Comparison of ENCODE assay signal across 20 cellular contexts in genomic region chr18:50906843-50907242, GRCh38. TPM values are rescaled to one million over a fixed set of nuclear protein-coding genes. Genes with fewer than 3 reads are reported as not detected.
DNase-seq lines count a peak whose midpoint lies in the region; ATAC-seq, FAIRE-seq and TF ChIP-seq lines count a peak whose summit lies in the region.
"Had no signal": no experiment of that assay in that cellular context is flagged by ENCODE, and none has a peak within 500 bp of the region (broad histone marks: within the 10 kb centered on the region; RNA-seq: fewer than 3 reads in every experiment).

No MANE protein-coding gene starts in this region.

- no peak for TF ChIP-seq RAD21 in HepG2 (CRISPR knock-in tag; IDR thresholded peaks at IDR 0.05)

- TF ChIP-seq POLR2A in HepG2 (IDR thresholded peaks at IDR 0.05; ENCODE audit: insufficient read depth in 1 of 2, low read depth in 2 of 2, low read length in 2 of 2) (no peak), right lobe of liver (IDR thresholded peaks at IDR 0.05) (no peak)

- H3K9me3 ChIP-seq in HepG2 (ENCODE audit: low read length): no peaks in the 10 kb centered on the region
- no peaks in the 10 kb centered on the region for H3K9me3 ChIP-seq in right lobe of liver
- H3K9me3 ChIP-seq in endodermal cell (ENCODE audit: control insufficient read depth, low read length): peaks cover 44% of the 10 kb centered on the region
- H3K9me3 ChIP-seq: Caco-2 had no signal

- H3K27me3 ChIP-seq in HepG2 (ENCODE audit: control insufficient read depth in 1 of 2, insufficient read depth in 2 of 2, low read length in 2 of 2) (no peaks in the 10 kb centered on the region), right lobe of liver (no peaks in the 10 kb centered on the region), endodermal cell (ENCODE audit: control insufficient read depth, insufficient read depth, low read length, poor library complexity, severe bottlenecking) (no peaks in the 10 kb centered on the region)
- H3K27me3 ChIP-seq: BLaER1 treated with 17β-estradiol and CSF1 and Interleukin-3, amounts not matched to agents 10 nM and 100 nM had no signal

- ATAC-seq in activated T-cell treated with anti-CD3 and anti-CD28 coated beads, Interleukin-2, amount 50 U/mL, for 4 hours: no peak
- ATAC-seq in HepG2: no peak
- ATAC-seq in right lobe of liver: no peak
- ATAC-seq: A549; CD8-positive, alpha-beta T cell had no signal

- H3K4me3 ChIP-seq in HepG2 (replicated peaks in 1 of 3; ENCODE audit: insufficient read depth in 1 of 3, low read depth in 2 of 3, low read length in 3 of 3) (no peak overlapping the region), right lobe of liver (no peak overlapping the region), endodermal cell (ENCODE audit: low read length) (peak overlapping the region; percentile 51)
- H3K4me3 ChIP-seq: A549; BLaER1 treated with 17β-estradiol and CSF1 and Interleukin-3, amounts not matched to agents 10 nM and 100 nM had no signal

- peaks cover 93% of the 10 kb centered on the region for H3K36me3 Mint-ChIP-seq in activated T-cell treated with anti-CD3 and anti-CD28 coated beads, Interleukin-2, amount 50 U/mL, for 24 hours (ENCODE audit: low read depth)
- H3K36me3 Mint-ChIP-seq in activated T-cell treated with anti-CD3 and anti-CD28 coated beads, Interleukin-2, amount 50 U/mL, for 4 hours (ENCODE audit: insufficient read depth): peaks cover 56% of the 10 kb centered on the region
- H3K36me3 Mint-ChIP-seq in endodermal cell (ENCODE audit: low read depth): peaks cover 73% of the 10 kb centered on the region

- H3K9ac ChIP-seq in HepG2 (ENCODE audit: insufficient read depth, low read depth, low read length) (no peak overlapping the region), endodermal cell (ENCODE audit: extremely low read depth, low read length, poor library complexity, severe bottlenecking) (no peak overlapping the region)
- H3K9ac ChIP-seq: BLaER1 treated with 17β-estradiol and CSF1 and Interleukin-3, amounts not matched to agents 10 nM and 100 nM had no signal

- peaks cover 8% of the 10 kb centered on the region; the same call in 1 of the 2 replicates for H4K20me1 ChIP-seq in HepG2 (ENCODE audit: insufficient read depth, low read length)

- CTCF ChIA-PET in HepG2 (lab: Yijun Ruan, JAX; ENCODE audit: low intra/inter-chr PET ratio, low total read pairs): no interaction called here

- H3K36me3 ChIP-seq in HepG2 (replicated peaks in 1 of 2; ENCODE audit: control insufficient read depth in 1 of 2, insufficient read depth in 2 of 2, low read length in 2 of 2): peaks cover 1 to 14% of the 10 kb centered on the region in 2 experiments; a peak in 2 of 5 replicates
- peaks cover 0 to 4% (median 0%) of the 10 kb centered on the region in 4 donors for H3K36me3 ChIP-seq in right lobe of liver
- H3K36me3 ChIP-seq in endodermal cell (ENCODE audit: control insufficient read depth, insufficient read depth, low read length): peaks cover 95% of the 10 kb centered on the region

- no peak overlapping the region for H3K4me2 ChIP-seq in HepG2 (ENCODE audit: low read depth, low read length)
- H3K4me2 ChIP-seq: A549; BLaER1 treated with 17β-estradiol and CSF1 and Interleukin-3, amounts not matched to agents 10 nM and 100 nM had no signal

- DNase-seq in activated T-cell treated with anti-CD3 and anti-CD28 coated beads, Interleukin-2, amount 50 U/mL, for 24 hours: no peak
- no peak for DNase-seq in activated T-cell treated with anti-CD3 and anti-CD28 coated beads, Interleukin-2, amount 50 U/mL, for 4 hours
- DNase-seq in HepG2 (ENCODE audit: low spot score) (no peak), right lobe of liver (no peak), endodermal cell (no peak)
- no peak for DNase-seq in effector CD8-positive, alpha-beta T cell (lab: John Stamatoyannopoulos, UW)
- DNase-seq: AML-193; Caco-2; Calu3; CD4-positive, alpha-beta T cell; CD8-positive, alpha-beta T cell; DMS79 treated with DMSO at 0.1 percent for 48 hours; GF-D8 had no signal

- POLR2A ChIA-PET in HepG2 (lab: Yijun Ruan, JAX): no interaction called here

- H3K9me3 Mint-ChIP-seq in activated T-cell treated with anti-CD3 and anti-CD28 coated beads, Interleukin-2, amount 50 U/mL, for 24 hours: no peaks in the 10 kb centered on the region
- peaks cover 5% of the 10 kb centered on the region for H3K9me3 Mint-ChIP-seq in activated T-cell treated with anti-CD3 and anti-CD28 coated beads, Interleukin-2, amount 50 U/mL, for 4 hours
- peaks cover 25% of the 10 kb centered on the region for H3K9me3 Mint-ChIP-seq in endodermal cell
- H3K9me3 Mint-ChIP-seq: CD4-positive, alpha-beta T cell had no signal

- intact Hi-C loops in HepG2 (cut with micrococcal nuclease; ENCODE audit: unreplicated experiment) (no loop called here), right lobe of liver (cut with DNase I) (no loop called here)

- TF ChIP-seq EP300 in HepG2 (IDR thresholded peaks at IDR 0.05; ENCODE audit: low read depth in 2 of 2, low read length in 2 of 2) (no peak), HepG2 (CRISPR knock-in tag; IDR thresholded peaks at IDR 0.05; ENCODE audit: borderline replicate concordance) (no peak)

- 98% methylated on average over 2 of the region's 2 CpGs for WGBS in HepG2 (ENCODE audit: low lambda C conversion rate)
- 91% methylated on average over 2 of the region's 2 CpGs for WGBS in right lobe of liver (ENCODE audit: insufficient coverage, low coverage, low lambda C conversion rate, missing lambda C conversion rate)
- 97 to 100% methylated on average over 2 of the region's 2 CpGs for WGBS in endodermal cell (ENCODE audit: insufficient coverage in 1 of 2, insufficient read length in 1 of 2), 2 experiments

- TF ChIP-seq CTCF in HepG2 (CRISPR knock-in tag; IDR thresholded peaks at IDR 0.05) (no peak), right lobe of liver (IDR thresholded peaks at IDR 0.05) (no peak), endodermal cell (conservative IDR thresholded peaks at IDR 0.05) (no peak)

- no peaks in the 10 kb centered on the region for H3K79me2 ChIP-seq in HepG2 (ENCODE audit: insufficient read depth, low read length)

- H3K27ac ChIP-seq in HepG2 (ENCODE audit: extremely low read length, insufficient read depth, low read length): no peak overlapping the region
- no peak overlapping the region for H3K27ac ChIP-seq in right lobe of liver
- H3K27ac ChIP-seq in endodermal cell (ENCODE audit: low read depth, low read length): no peak overlapping the region
- H3K27ac ChIP-seq: 22Rv1; A549; BLaER1 treated with 17β-estradiol and CSF1 and Interleukin-3, amounts not matched to agents 10 nM and 100 nM; C4-2B had no signal

- no peak overlapping the region for H2AFZ ChIP-seq in HepG2 (ENCODE audit: low read length)

- H3K4me1 Mint-ChIP-seq in activated T-cell treated with anti-CD3 and anti-CD28 coated beads, Interleukin-2, amount 50 U/mL, for 24 hours (ENCODE audit: low read depth): peaks cover 18% of the 10 kb centered on the region
- peaks cover 16% of the 10 kb centered on the region for H3K4me1 Mint-ChIP-seq in activated T-cell treated with anti-CD3 and anti-CD28 coated beads, Interleukin-2, amount 50 U/mL, for 4 hours (ENCODE audit: low read depth)
- peaks cover 5% of the 10 kb centered on the region for H3K4me1 Mint-ChIP-seq in endodermal cell
- H3K4me1 Mint-ChIP-seq: B cell had no signal

- in situ Hi-C loops in HepG2 (cut with HindIII; ENCODE audit: extremely low pct_ligation_motif_present, low pct_unique_long_range_greater_than_20kb): no loop called here

- FAIRE-seq in HepG2 (lab: Jason Lieb, UNC): no peak
- FAIRE-seq: A549, G401.6, GM12891 had no signal

- BruUV-seq in HepG2 (replicated peaks; lab: Mats Ljungman, UMichigan): no TSS peak

- no peak overlapping the region for H3K4me3 Mint-ChIP-seq in activated T-cell treated with anti-CD3 and anti-CD28 coated beads, Interleukin-2, amount 50 U/mL, for 24 hours
- no peak overlapping the region for H3K4me3 Mint-ChIP-seq in activated T-cell treated with anti-CD3 and anti-CD28 coated beads, Interleukin-2, amount 50 U/mL, for 4 hours
- H3K4me3 Mint-ChIP-seq in endodermal cell: no peak overlapping the region
- H3K4me3 Mint-ChIP-seq: B cell; CD4-positive, alpha-beta T cell; CD8-positive, alpha-beta T cell had no signal

- no peaks in the 10 kb centered on the region for H3K27me3 Mint-ChIP-seq in activated T-cell treated with anti-CD3 and anti-CD28 coated beads, Interleukin-2, amount 50 U/mL, for 24 hours
- H3K27me3 Mint-ChIP-seq in activated T-cell treated with anti-CD3 and anti-CD28 coated beads, Interleukin-2, amount 50 U/mL, for 4 hours (ENCODE audit: low read depth): no peaks in the 10 kb centered on the region
- H3K27me3 Mint-ChIP-seq in endodermal cell (ENCODE audit: insufficient read depth): no peaks in the 10 kb centered on the region
- H3K27me3 Mint-ChIP-seq: B cell; CD4-positive, alpha-beta T cell had no signal

- H3K4me1 ChIP-seq in HepG2 (ENCODE audit: insufficient read depth, low read length) (0 out of 2 replicates have a peak, but pooled peaks cover 9% of the 10 kb centered on the region), right lobe of liver (peaks cover 0 to 5% (median 0%) of the 10 kb centered on the region in 4 donors), endodermal cell (ENCODE audit: control insufficient read depth, insufficient read depth, low read length) (no peaks in the 10 kb centered on the region)
- H3K4me1 ChIP-seq: A549, Caco-2 had no signal

- peak overlapping the region; percentile 18 for H3K27ac Mint-ChIP-seq in activated T-cell treated with anti-CD3 and anti-CD28 coated beads, Interleukin-2, amount 50 U/mL, for 24 hours
- no peak overlapping the region for H3K27ac Mint-ChIP-seq in endodermal cell
- H3K27ac Mint-ChIP-seq: B cell; CD4-positive, alpha-beta T cell; CD8-positive, alpha-beta T cell had no signal

RNA-seq across cellular contexts. Expression of gene ME2, which starts 27.9 kb away (rescaled TPM):
- total RNA-seq in activated T-cell treated with anti-CD3 and anti-CD28 coated beads, Interleukin-2, amount 50 U/mL, for 4 hours: 100 to 1,000 TPM in 2 of 3 donors, 10 to 100 TPM in 1; 90.9 to 108 (median 108) TPM
- total RNA-seq in HepG2 (2016; rRNA removed; fragmentation: Illumina TruSeq; extraction: Trizol) (20.6 and 28.2 TPM in 2 replicates), right lobe of liver (10 to 100 TPM; 12.3 to 32.4 (median 19.5) TPM), endodermal cell (10 to 100 TPM; 72.8 to 74.4 TPM)
- total RNA-seq in HepG2 (2016; cell fraction: cytosol; rRNA removed; fragmentation: Illumina TruSeq; extraction: Trizol; ENCODE audit: low read depth): 13.6 and 15.0 TPM in 2 replicates
- total RNA-seq in HepG2 (2016; cell fraction: insoluble cytoplasmic fraction; rRNA removed; fragmentation: Illumina TruSeq; extraction: Trizol): 21.0 and 30.5 TPM in 2 replicates
- 21.4 and 23.9 TPM in 2 replicates for total RNA-seq in HepG2 (2016; cell fraction: membrane; rRNA removed; fragmentation: Illumina TruSeq; extraction: Trizol)
- 13.2 and 14.8 TPM in 2 replicates for total RNA-seq in HepG2 (2016; cell fraction: nucleus; rRNA removed; fragmentation: Illumina TruSeq; extraction: Trizol)
- polyA plus RNA-seq in HepG2 (2011; rRNA removed): 12.1 and 17.3 TPM in 2 replicates
- 7.7 and 11.6 TPM in 2 replicates for polyA plus RNA-seq in HepG2 (2011; cell fraction: cytosol; rRNA removed)
- 4.9 and 7.0 TPM in 2 replicates for polyA plus RNA-seq in HepG2 (2011; cell fraction: nucleus; rRNA removed)
- 11.7 and 12.2 TPM in 2 replicates for polyA plus RNA-seq in HepG2 (2012)
- polyA plus RNA-seq in HepG2 (2016; cell fraction: cytosol; fragmentation: Illumina TruSeq; extraction: Trizol; ENCODE audit: low read depth): 7.1 and 7.3 TPM in 2 replicates
- 30.7 and 33.0 TPM in 2 replicates for polyA plus RNA-seq in HepG2 (2016; cell fraction: insoluble cytoplasmic fraction; fragmentation: Illumina TruSeq; extraction: Trizol; ENCODE audit: low read depth)
- 14.4 and 14.9 TPM in 2 replicates for polyA plus RNA-seq in HepG2 (2016; cell fraction: membrane; fragmentation: Illumina TruSeq; extraction: Trizol; ENCODE audit: low read depth)
- polyA plus RNA-seq in HepG2 (2016; cell fraction: nucleus; fragmentation: Illumina TruSeq; extraction: Trizol; ENCODE audit: insufficient read depth, low read depth): 17.5 and 20.8 TPM in 2 replicates
- 12.0 and 16.3 TPM in 2 replicates for polyA minus RNA-seq in HepG2 (2011; rRNA and poly(A)+ RNA removed; ENCODE audit: low replicate concordance)
- polyA minus RNA-seq in HepG2 (2011; cell fraction: cytosol; rRNA and poly(A)+ RNA removed): 10.7 and 11.0 TPM in 2 replicates
- polyA minus RNA-seq in HepG2 (2011; cell fraction: nucleus; rRNA and poly(A)+ RNA removed): 10.8 and 13.3 TPM in 2 replicates
- 67.7 TPM for polyA plus RNA-seq in endodermal cell (2013, experiment 1 of 2)
- polyA plus RNA-seq in endodermal cell (2013, experiment 2 of 2): 66.3 TPM
